8 cellular contexts compared by ENCODE assay signal in genomic region chr5:150789943-150790611, GRCh38. TPM values are rescaled to one million over a fixed set of nuclear protein-coding genes. Genes with fewer than 3 reads are reported as not detected.
DNase-seq lines count a peak whose midpoint lies in the region; ATAC-seq and TF ChIP-seq lines count a peak whose summit lies in the region.

No MANE protein-coding gene starts in this region.

- peaks cover 15% of the 10 kb centered on the region for H3K4me1 Mint-ChIP-seq in T-helper 17 cell

- H3K36me3 Mint-ChIP-seq in T-helper 17 cell (ENCODE audit: low read depth) = no peaks in the 10 kb centered on the region

- TF ChIP-seq CTCF in astrocyte of the cerebellum (IDR thresholded peaks at IDR 0.05; ENCODE audit: low read depth, low read length, missing control alignments) = no peak

- peak overlapping the region; percentile 10 for H3K4me3 ChIP-seq in astrocyte of the cerebellum (ENCODE audit: low read depth, low read length)

- ATAC-seq in GM19351 (IDR thresholded peaks at IDR 0.05; ENCODE audit: unreplicated experiment) (peak; percentile 98), HG03378 (IDR thresholded peaks at IDR 0.05; ENCODE audit: unreplicated experiment) (peak; percentile 97), T-helper 17 cell (peak; percentile 95), left colon (no peak)

- H3K27me3 Mint-ChIP-seq in T-helper 17 cell = no peaks in the 10 kb centered on the region

- no peaks in the 10 kb centered on the region for H3K9me3 ChIP-seq in T-helper 17 cell (ENCODE audit: control insufficient read depth, low read length, poor library complexity, severe bottlenecking)

- in situ Hi-C loops in astrocyte of the cerebellum (cut with HindIII; ENCODE audit: low sequenced_read_pairs) = no loop called here

- intact Hi-C loops in left colon (cut with DNase I, micrococcal nuclease) = no loop called here

- DNase-seq in AG08395 (ENCODE audit: low spot score) (peak; percentile 94), T-helper 17 cell (peak in 1 of 3 donors; percentile 25), astrocyte of the cerebellum (ENCODE audit: low read depth) (peak; percentile 95), left colon (peak; percentile 16 to 36), NCI-H345 (lab: John Stamatoyannopoulos, UW) (no peak)
- DNase-seq in stimulated activated CD8-positive, alpha-beta memory T cell treated with anti-CD3 and anti-CD28 coated beads, Interleukin-15, amount 100 ng/mL, for 4 hours (ENCODE audit: low read depth in 2 of 2) = peak; percentile 36 to 69

- peak overlapping the region; percentile 49 for H3K27ac Mint-ChIP-seq in T-helper 17 cell

- H3K4me3 Mint-ChIP-seq in T-helper 17 cell = peak overlapping the region; percentile 19

RNA-seq across cellular contexts. Expression of gene SMIM3, which starts 11.5 kb away (rescaled TPM):
- total RNA-seq in T-helper 17 cell (10 to 100 TPM in 1 of 2 donors, 1 to 10 TPM in 1; 3.9 to 24.0 TPM), left colon (10 to 100 TPM; 11.0 to 13.6 TPM)

RNA-seq across cellular contexts. Expression of gene DCTN4, which starts 31.3 kb away (rescaled TPM):
- total RNA-seq in T-helper 17 cell (10 to 100 TPM; 73.5 to 88.0 TPM), left colon (10 to 100 TPM; 44.6 to 51.5 TPM)

RNA-seq across cellular contexts. Expression of gene IRGM, which starts 56.2 kb away (rescaled TPM):
- total RNA-seq in T-helper 17 cell (1 to 10 TPM; 2.0 to 2.7 TPM), left colon (not detected)
